In the genomic region with DNA sequence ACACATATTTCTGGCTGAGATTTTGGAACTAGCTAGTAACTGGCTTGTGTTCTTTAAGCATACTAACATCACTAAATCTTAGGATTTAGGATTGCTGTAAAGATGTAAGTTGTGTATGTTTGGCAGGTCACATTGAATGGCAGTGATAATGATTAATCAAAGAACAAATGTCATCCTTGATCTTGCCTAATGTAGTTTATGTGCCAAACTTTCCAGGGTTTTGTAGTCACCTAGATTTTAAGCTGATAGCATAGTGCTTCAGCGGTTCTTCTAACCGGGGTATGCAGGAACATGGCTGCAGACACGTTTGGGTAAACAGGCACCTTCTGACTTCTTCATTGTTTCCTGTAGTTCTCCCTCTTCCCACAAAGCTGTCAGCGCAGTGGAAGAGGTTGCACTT, we compare ENCODE assay signal across 25 cellular contexts. TPM values are rescaled to one million over a fixed set of nuclear protein-coding genes. Genes with fewer than 3 reads are reported as not detected.
DNase-seq lines count a peak whose midpoint lies in the region; ATAC-seq, FAIRE-seq and TF ChIP-seq lines count a peak whose summit lies in the region.
"Had no signal": no experiment of that assay in that cellular context is flagged by ENCODE, and none has a peak within 500 bp of the region (broad histone marks: within the 10 kb centered on the region; RNA-seq: fewer than 3 reads in every experiment).

No MANE protein-coding gene starts in this region.

- in situ Hi-C loops in G401 (cut with HindIII; ENCODE audit: low sequenced_read_pairs) = no loop called here

- no peak for ATAC-seq in activated T-cell treated with anti-CD3 and anti-CD28 coated beads, Interleukin-2, amount 50 U/mL, for 72 hours (replicated peaks in 1 of 2)
- ATAC-seq in HG02759 (IDR thresholded peaks at IDR 0.05; ENCODE audit: unreplicated experiment) = no peak

- TF ChIP-seq CTCF in nephron progenitor cell (IDR thresholded peaks at IDR 0.05) = no peak

- peaks cover 33% of the 10 kb centered on the region for H3K4me1 Mint-ChIP-seq in activated T-cell treated with anti-CD3 and anti-CD28 coated beads, Interleukin-2, amount 50 U/mL, for 72 hours (ENCODE audit: low read depth)
- H3K4me1 Mint-ChIP-seq in activated T-helper 2 cell treated with anti-CD3 and anti-CD28 coated beads, Interferon-gamma antibody, Interleukin-2, Interleukin-4, amounts not matched to agents 10 μg/mL and 5 μg/mL and 100 μg/mL, durations not matched to agents 14 hours and 24 hours and 36 hours (ENCODE audit: low read depth) = peaks cover 13% of the 10 kb centered on the region
- H3K4me1 Mint-ChIP-seq in nephron progenitor cell = peaks cover 5% of the 10 kb centered on the region
- H3K4me1 Mint-ChIP-seq: H9 had no signal

- H3K27ac Mint-ChIP-seq in activated T-cell treated with anti-CD3 and anti-CD28 coated beads, Interleukin-2, amount 50 U/mL, for 72 hours = peak overlapping the region; percentile 66
- peak overlapping the region; percentile 3 for H3K27ac Mint-ChIP-seq in activated T-helper 2 cell treated with anti-CD3 and anti-CD28 coated beads, Interferon-gamma antibody, Interleukin-2, Interleukin-4, amounts not matched to agents 10 μg/mL and 5 μg/mL and 100 μg/mL, durations not matched to agents 14 hours and 24 hours and 36 hours
- H3K27ac Mint-ChIP-seq in nephron progenitor cell = peak overlapping the region; percentile 68

- no peaks in the 10 kb centered on the region for H3K9me3 Mint-ChIP-seq in activated T-cell treated with anti-CD3 and anti-CD28 coated beads, Interleukin-2, amount 50 U/mL, for 72 hours
- no peaks in the 10 kb centered on the region for H3K9me3 Mint-ChIP-seq in activated T-helper 2 cell treated with anti-CD3 and anti-CD28 coated beads, Interferon-gamma antibody, Interleukin-2, Interleukin-4, amounts not matched to agents 10 μg/mL and 5 μg/mL and 100 μg/mL, durations not matched to agents 14 hours and 24 hours and 36 hours
- H3K9me3 Mint-ChIP-seq in nephron progenitor cell = no peaks in the 10 kb centered on the region
- H3K9me3 Mint-ChIP-seq: brain, H9 had no signal

- intact Hi-C loops in activated T-helper 2 cell treated with anti-CD3 and anti-CD28 coated beads, Interferon-gamma antibody, Interleukin-2, Interleukin-4, amounts not matched to agents 10 μg/mL and 5 μg/mL and 100 μg/mL, durations not matched to agents 14 hours and 24 hours and 36 hours (cut with micrococcal nuclease) = no loop called here

- H3K27me3 Mint-ChIP-seq in activated T-cell treated with anti-CD3 and anti-CD28 coated beads, Interleukin-2, amount 50 U/mL, for 72 hours (ENCODE audit: low read depth) = no peaks in the 10 kb centered on the region
- no peaks in the 10 kb centered on the region for H3K27me3 Mint-ChIP-seq in activated T-helper 2 cell treated with anti-CD3 and anti-CD28 coated beads, Interferon-gamma antibody, Interleukin-2, Interleukin-4, amounts not matched to agents 10 μg/mL and 5 μg/mL and 100 μg/mL, durations not matched to agents 14 hours and 24 hours and 36 hours (ENCODE audit: low read depth)
- H3K27me3 Mint-ChIP-seq in nephron progenitor cell (ENCODE audit: low read depth, poor library complexity) = no peaks in the 10 kb centered on the region
- H3K27me3 Mint-ChIP-seq: brain had no signal

- no peak for DNase-seq in activated T-cell treated with anti-CD3 and anti-CD28 coated beads, Interleukin-2, amount 50 U/mL, for 72 hours
- no peak for DNase-seq in activated T-cell treated with anti-CD3 and anti-CD28 coated beads, Interleukin-2, amount 50 U/mL, for 1 hour
- DNase-seq in G401 (ENCODE audit: low spot score) = peak; percentile 27
- no peak for DNase-seq in activated T-helper 2 cell treated with anti-CD3 and anti-CD28 coated beads, Interferon-gamma antibody, Interleukin-2, Interleukin-4, amounts not matched to agents 10 μg/mL and 5 μg/mL and 100 μg/mL, durations not matched to agents 14 hours and 24 hours and 36 hours (ENCODE audit: low spot score)
- no peak for DNase-seq in nephron progenitor cell
- DNase-seq in RCC 7860 (ENCODE audit: low spot score) = no peak
- DNase-seq in NCI-H2029 (lab: John Stamatoyannopoulos, UW) = no peak
- DNase-seq: ACHN; activated naive CD4-positive, alpha-beta T cell treated with Interleukin-2 at 50 U/mL for 16 hours; DND-41; H9; left cardiac atrium; MV-4-11; NCI-H1930; NCI-H446 treated with DMSO at 0.1 percent for 48 hours; SHP77; stomach; T-helper 1 cell had no signal

- no peak overlapping the region for H3K4me3 Mint-ChIP-seq in activated T-cell treated with anti-CD3 and anti-CD28 coated beads, Interleukin-2, amount 50 U/mL, for 72 hours
- H3K4me3 Mint-ChIP-seq in activated T-helper 2 cell treated with anti-CD3 and anti-CD28 coated beads, Interferon-gamma antibody, Interleukin-2, Interleukin-4, amounts not matched to agents 10 μg/mL and 5 μg/mL and 100 μg/mL, durations not matched to agents 14 hours and 24 hours and 36 hours (ENCODE audit: low read depth) = no peak overlapping the region
- H3K4me3 Mint-ChIP-seq in nephron progenitor cell = no peak overlapping the region
- H3K4me3 Mint-ChIP-seq: brain, H9 had no signal

- FAIRE-seq in RCC 7860 (lab: Jason Lieb, UNC) = no peak
- FAIRE-seq: frontal cortex, urothelium cell line had no signal

- H3K36me3 Mint-ChIP-seq in activated T-cell treated with anti-CD3 and anti-CD28 coated beads, Interleukin-2, amount 50 U/mL, for 72 hours (ENCODE audit: insufficient read depth in 2 of 2) = peaks cover 0 to 18% of the 10 kb centered on the region in 2 donors
- H3K36me3 Mint-ChIP-seq in activated T-helper 2 cell treated with anti-CD3 and anti-CD28 coated beads, Interferon-gamma antibody, Interleukin-2, Interleukin-4, amounts not matched to agents 10 μg/mL and 5 μg/mL and 100 μg/mL, durations not matched to agents 14 hours and 24 hours and 36 hours (ENCODE audit: low read depth) = peaks cover 63% of the 10 kb centered on the region
- H3K36me3 Mint-ChIP-seq in nephron progenitor cell (ENCODE audit: low read depth) = peaks cover 38% of the 10 kb centered on the region

RNA-seq across cellular contexts. Expression of a gene that starts 9.7 kb away (rescaled TPM):
- 10 to 100 TPM; 14.0 to 16.4 TPM for total RNA-seq in activated T-cell treated with anti-CD3 and anti-CD28 coated beads, Interleukin-2, amount 50 U/mL, for 72 hours
- 13.0 and 19.5 TPM in 2 replicates for total RNA-seq in G401 (2014; rRNA removed; shearing (Covaris generic))
- 13.5 and 15.8 TPM in 2 replicates for total RNA-seq in activated T-helper 2 cell treated with anti-CD3 and anti-CD28 coated beads, Interferon-gamma antibody, Interleukin-2, Interleukin-4, amounts not matched to agents 10 μg/mL and 5 μg/mL and 100 μg/mL, durations not matched to agents 14 hours and 24 hours and 36 hours

RNA-seq across cellular contexts. Expression of a gene that starts 25.4 kb away (rescaled TPM):
- 10 to 100 TPM; 40.3 to 44.5 TPM for total RNA-seq in activated T-cell treated with anti-CD3 and anti-CD28 coated beads, Interleukin-2, amount 50 U/mL, for 72 hours
- total RNA-seq in G401 (2014; rRNA removed; shearing (Covaris generic)) = 18.5 and 21.8 TPM in 2 replicates
- total RNA-seq in activated T-helper 2 cell treated with anti-CD3 and anti-CD28 coated beads, Interferon-gamma antibody, Interleukin-2, Interleukin-4, amounts not matched to agents 10 μg/mL and 5 μg/mL and 100 μg/mL, durations not matched to agents 14 hours and 24 hours and 36 hours = 38.2 and 44.4 TPM in 2 replicates

RNA-seq across cellular contexts. Expression of a gene that starts 53.2 kb away (rescaled TPM):
- total RNA-seq in activated T-cell treated with anti-CD3 and anti-CD28 coated beads, Interleukin-2, amount 50 U/mL, for 72 hours = not detected
- total RNA-seq in G401 (2014; rRNA removed; shearing (Covaris generic)) = not detected in 2 replicates
- total RNA-seq in activated T-helper 2 cell treated with anti-CD3 and anti-CD28 coated beads, Interferon-gamma antibody, Interleukin-2, Interleukin-4, amounts not matched to agents 10 μg/mL and 5 μg/mL and 100 μg/mL, durations not matched to agents 14 hours and 24 hours and 36 hours = not detected in 2 replicates
- total RNA-seq: dermis microvascular lymphatic vessel endothelial cell, epithelial cell of proximal tubule, frontal cortex, H9, left cardiac atrium, omental fat pad, stomach had no signal

Comparison
In these comparisons a context has a peak if more than half of its experiments do, and no peak if none do; other contexts are left out.
1. H3K27ac Mint-ChIP-seq: peak in every context shown above with its lines; median percentile 68 in nephron progenitor cell; 66 in activated T-cell treated with anti-CD3 and anti-CD28 coated beads, Interleukin-2, amount 50 U/mL, for 72 hours; 3 in activated T-helper 2 cell treated with anti-CD3 and anti-CD28 coated beads, Interferon-gamma antibody, Interleukin-2, Interleukin-4, amounts not matched to agents 10 μg/mL and 5 μg/mL and 100 μg/mL, durations not matched to agents 14 hours and 24 hours and 36 hours.